Comparison of ENCODE assay signal across 8 cellular contexts in genomic region chr17:7314719-7315569, GRCh38. TPM values are rescaled to one million over a fixed set of nuclear protein-coding genes. Genes with fewer than 3 reads are reported as not detected.
DNase-seq lines count a peak whose midpoint lies in the region; ATAC-seq and TF ChIP-seq lines count a peak whose summit lies in the region.

Gene GPS2, minus strand, starts transcription at chr17:7315360. Its CDS starts 308 bp downstream, at chr17:7315052.

- peak within 1 kb of the TSS; percentile 84 for H3K27ac Mint-ChIP-seq in MCF 10A (ENCODE audit: low read depth, unreplicated experiment)

- POLR2A ChIA-PET in MCF 10A (lab: Yijun Ruan, JAX), result interaction anchor here (0.6 to 4.0 kb wide), 26 partner anchors 10 to 526 kb away, joined by 3 to 41 read pairs (median 5); partner anchors contain the start of genes ACADVL, DLG4, DVL2 and GABARAP

- H3K36me3 ChIP-seq in iPS-15b (ENCODE audit: control insufficient read depth, insufficient read depth, low read length) (peaks cover 67% of the 10 kb centered on the region), gastrocnemius medialis (peaks cover 2 to 67% of the 10 kb centered on the region in 2 donors)

- H3K27me3 Mint-ChIP-seq in MCF 10A (ENCODE audit: insufficient read depth, unreplicated experiment), result no peaks in the 10 kb centered on the region

- peak within 1 kb of the TSS; percentile 91 for H3K9ac ChIP-seq in iPS-15b (ENCODE audit: low read depth, low read length)

- H3K4me3 Mint-ChIP-seq in MCF 10A (ENCODE audit: unreplicated experiment), result peak within 1 kb of the TSS; percentile 85

- CTCF ChIA-PET in MCF 10A (lab: Yijun Ruan, JAX), result interaction anchor here (0.6 to 1.2 kb wide), 3 partner anchors 10 to 92 kb away, joined by 3 to 4 read pairs (median 3); no protein-coding TSS in a partner anchor

- no peaks in the 10 kb centered on the region for H3K9me3 Mint-ChIP-seq in MCF 10A (ENCODE audit: unreplicated experiment)

- ATAC-seq in HG02943 (IDR thresholded peaks at IDR 0.05; ENCODE audit: low read depth, unreplicated experiment) (peak; percentile 52), gastrocnemius medialis (peak; percentile 83 to 87)

- H3K4me1 Mint-ChIP-seq in MCF 10A (ENCODE audit: insufficient read depth, unreplicated experiment), result peaks cover 36% of the 10 kb centered on the region

- peaks cover 90% of the 10 kb centered on the region for H3K36me3 Mint-ChIP-seq in MCF 10A (ENCODE audit: insufficient read depth, unreplicated experiment)

- DNase-seq in DMS 273 (lab: John Stamatoyannopoulos, UW; ENCODE audit: unreplicated experiment), result peak; percentile 90
- DNase-seq in DMS 273 treated with DMSO at 0.1 percent for 48 hours (lab: John Stamatoyannopoulos, UW), result no peak
- peak; percentile 27 for DNase-seq in NCI-H2081 treated with DMSO at 0.1 percent for 48 hours (lab: John Stamatoyannopoulos, UW)
- peak; percentile 86 for DNase-seq in MCF 10A (ENCODE audit: unreplicated experiment)
- peak; percentile 86 to 90 for DNase-seq in gastrocnemius medialis

- no TSS peak for BruUV-seq in MCF 10A (replicated peaks; lab: Mats Ljungman, UMichigan)

- H3K4me3 ChIP-seq in iPS-15b (ENCODE audit: low read depth, low read length), result peak within 1 kb of the TSS; percentile 75
- peak within 1 kb of the TSS; percentile 86 to 98 (median 92) for H3K4me3 ChIP-seq in gastrocnemius medialis

- intact Hi-C loops in MCF 10A (cut with micrococcal nuclease), result no loop called here
- intact Hi-C loops in gastrocnemius medialis (cut with DNase I; ENCODE audit: low total_unique reads), result no loop called here

- H3K27ac ChIP-seq in VCaP, result peak within 1 kb of the TSS; percentile 85
- H3K27ac ChIP-seq in gastrocnemius medialis, result peak within 1 kb of the TSS; percentile 92 to 97 (median 93)

- TF ChIP-seq CTCF in VCaP (conservative IDR thresholded peaks at IDR 0.05), result no peak
- no peak for TF ChIP-seq CTCF in MCF 10A (IDR thresholded peaks at IDR 0.05; ENCODE audit: unreplicated experiment)
- peak in 1 of 5 experiments; percentile 16 for TF ChIP-seq CTCF in gastrocnemius medialis (IDR thresholded peaks at IDR 0.05 in 4 of 5, conservative IDR thresholded peaks at IDR 0.05 in 1 of 5)

- H3K9me3 ChIP-seq in iPS-15b (ENCODE audit: control insufficient read depth, insufficient read depth, low read length), result no peaks in the 10 kb centered on the region
- no peaks in the 10 kb centered on the region for H3K9me3 ChIP-seq in gastrocnemius medialis

- H3K4me1 ChIP-seq in iPS-15b (ENCODE audit: control insufficient read depth, insufficient read depth, low read length) (no peaks in the 10 kb centered on the region), gastrocnemius medialis (peaks cover 46 to 48% of the 10 kb centered on the region in 2 donors)

- in situ Hi-C loops in gastrocnemius medialis (cut with MboI; ENCODE audit: low sequenced_read_pairs in 4 of 4), result no loop called here

- peak; percentile 83 to 89 for TF ChIP-seq POLR2A in gastrocnemius medialis (IDR thresholded peaks at IDR 0.05)

- H3K27me3 ChIP-seq in iPS-15b (ENCODE audit: control insufficient read depth, insufficient read depth, low read length) (no peaks in the 10 kb centered on the region), gastrocnemius medialis (no peaks in the 10 kb centered on the region)

RNA-seq across cellular contexts. Expression of gene GPS2, which starts in this region (rescaled TPM):
- total RNA-seq in MCF 10A (2022) (29.4 and 49.8 TPM in 2 replicates), gastrocnemius medialis (100 to 1,000 TPM; 135 to 240 (median 169) TPM)
